ENCODE assay signal across 19 cellular contexts in the genomic region with DNA sequence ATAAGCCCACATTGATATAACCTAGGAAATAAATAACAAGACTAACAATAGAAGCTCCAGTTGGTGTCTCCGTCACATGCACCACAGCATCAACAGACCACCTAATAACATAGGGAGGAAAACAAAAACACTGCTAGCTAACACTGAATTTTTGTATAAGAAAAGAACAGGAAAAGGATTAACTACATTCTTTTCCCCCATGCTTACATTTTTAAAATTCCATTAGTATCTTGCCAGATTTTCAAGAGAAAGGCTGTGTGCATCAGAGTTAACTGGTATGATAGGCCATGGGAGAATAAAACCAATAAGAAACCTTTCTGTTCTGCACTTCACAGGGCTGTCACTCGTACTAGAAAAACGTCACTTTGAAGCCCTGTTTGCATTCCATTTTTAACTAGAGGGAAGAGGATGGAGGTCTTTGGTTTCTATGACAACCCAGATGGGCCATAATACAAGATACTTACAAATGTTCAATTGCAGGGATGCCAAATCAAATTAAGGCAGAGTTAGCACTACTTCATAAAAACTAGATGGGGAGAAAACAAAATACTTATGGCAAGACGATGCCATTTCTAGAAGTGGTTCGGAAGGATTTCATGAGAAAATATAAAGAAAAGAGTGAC.
A peak's percentile ranks its signal among the peaks of the same experiment; 100 is the strongest.
DNase-seq lines count a peak whose midpoint lies in the region; ATAC-seq, FAIRE-seq and TF ChIP-seq lines count a peak whose summit lies in the region.
"Had no signal": no experiment of that assay in that cellular context is flagged by ENCODE, and none has a peak within 500 bp of the region (broad histone marks: within the 10 kb centered on the region; RNA-seq: fewer than 3 reads in every experiment).

No MANE protein-coding gene starts in this region.

- POLR2A ChIA-PET in IMR-90 (lab: Charles Lee; ENCODE audit: unreplicated experiment), result no interaction called here

- H3K4ac ChIP-seq in IMR-90 (ENCODE audit: low read depth, low read length), result peak overlapping the region; percentile 72; the same call in 1 of the 2 replicates

- no peak for TF ChIP-seq CTCF in IMR-90 (conservative IDR thresholded peaks at IDR 0.05; ENCODE audit: low read depth, low read length)

- no peak for FAIRE-seq in GM12892 (lab: Jason Lieb, UNC)
- FAIRE-seq: GM19239, HepG2, urothelium cell line had no signal

- H3K27ac ChIP-seq in IMR-90 (ENCODE audit: insufficient read depth, low read length) (peak overlapping the region; percentile 96; the same call in 1 of the 2 replicates), mesodermal cell (ENCODE audit: low read depth, low read length, severe bottlenecking) (peak overlapping the region; percentile 23)
- H3K27ac ChIP-seq: lower lobe of right lung, parathyroid adenoma had no signal

- peaks cover 13 to 35% of the 10 kb centered on the region in 2 experiments for H3K79me1 ChIP-seq in IMR-90 (ENCODE audit: low read depth in 1 of 2, low read length in 2 of 2)

- H3K4me3 ChIP-seq in IMR-90 (ENCODE audit: insufficient read depth, low read depth, low read length) (no peak overlapping the region), mesodermal cell (ENCODE audit: extremely low read depth, insufficient read depth, low read length, poor library complexity, severe bottlenecking) (no peak overlapping the region)
- H3K4me3 ChIP-seq: lower lobe of right lung had no signal

- no peaks in the 10 kb centered on the region for H3K27me3 ChIP-seq in IMR-90 (ENCODE audit: control insufficient read depth, insufficient read depth, low read length)

- dilution Hi-C loops in IMR-90 (cut with HindIII; ENCODE audit: low sequenced_read_pairs, unreplicated experiment), result no loop called here

- CTCF ChIA-PET in IMR-90 (lab: Yijun Ruan, JAX), result interaction anchor here (0.7 to 2.1 kb wide), 3 partner anchors 35 to 37 kb away, joined by 3 to 8 read pairs (median 3); no protein-coding TSS in a partner anchor

- no peak overlapping the region for H3K9ac ChIP-seq in IMR-90 (ENCODE audit: low read depth, low read length)
- H3K9ac ChIP-seq: parathyroid adenoma had no signal

- in situ Hi-C loops in IMR-90 (cut with MboI; ENCODE audit: low sequenced_read_pairs), result loop anchor here (10.0 kb wide), 1 partner anchor 127 kb away; no protein-coding TSS in a partner anchor

- H2BK5ac ChIP-seq in IMR-90 (ENCODE audit: low read depth, low read length, poor library complexity, severe bottlenecking), result peak overlapping the region; percentile 84

- no peak overlapping the region for H4K91ac ChIP-seq in IMR-90 (ENCODE audit: insufficient read depth, low read depth, low read length)

- ATAC-seq in IMR-90 (ENCODE audit: low read depth), result peak; percentile 85
- ATAC-seq in GM18907 (IDR thresholded peaks at IDR 0.05; ENCODE audit: unreplicated experiment), result no peak
- ATAC-seq: HepG2, lower lobe of right lung had no signal

- H3K14ac ChIP-seq in IMR-90 (replicated peaks; ENCODE audit: low read depth, low read length), result no peak overlapping the region

- H3K36me3 ChIP-seq in IMR-90 (ENCODE audit: control insufficient read depth, insufficient read depth, low read length) (no peaks in the 10 kb centered on the region), mesodermal cell (ENCODE audit: control insufficient read depth, insufficient read depth, low read length) (no peaks in the 10 kb centered on the region)
- H3K36me3 ChIP-seq: lower lobe of right lung had no signal

- TF ChIP-seq POLR2A in IMR-90 (IDR thresholded peaks at IDR 0.05; ENCODE audit: low read depth, low read length), result no peak
- TF ChIP-seq POLR2A in GM12892 (IDR thresholded peaks at IDR 0.05; ENCODE audit: low read depth, low read length), result no peak

- H3K18ac ChIP-seq in IMR-90 (ENCODE audit: low read depth, low read length), result peak overlapping the region; percentile 42; the same call in 1 of the 2 replicates

- no peak overlapping the region for H3K23ac ChIP-seq in IMR-90 (ENCODE audit: low read depth, low read length)

- peaks cover 5% of the 10 kb centered on the region; the same call in 1 of the 2 replicates for H4K20me1 ChIP-seq in IMR-90 (ENCODE audit: insufficient read depth, low read length)

- DNase-seq in AG08395 (ENCODE audit: low spot score) (peak; percentile 53), IMR-90 (peak; percentile 70), dermis blood vessel endothelial cell (peak; percentile 56), cerebellar cortex (ENCODE audit: low spot score) (no peak), GM12892 (ENCODE audit: insufficient read length) (no peak), NCI-H82 treated with DMSO at 0.1 percent for 48 hours (lab: John Stamatoyannopoulos, UW; ENCODE audit: unreplicated experiment) (no peak)
- DNase-seq: activated naive CD4-positive, alpha-beta T cell treated with anti-CD3 and anti-CD28 coated beads, Interleukin-2, amount 50 U/mL, for 16 hours; DMS153; GOT3; lower lobe of right lung; NCI-H1417; NCI-H774; SHP77 treated with DMSO at 0.1 percent for 48 hours had no signal

- H3K9me1 ChIP-seq in IMR-90 (ENCODE audit: insufficient read depth, low read length), result peaks cover 6% of the 10 kb centered on the region

- H3K4me1 ChIP-seq in IMR-90 (ENCODE audit: control insufficient read depth, insufficient read depth, low read length) (peaks cover 7% of the 10 kb centered on the region), mesodermal cell (ENCODE audit: control insufficient read depth, insufficient read depth, low read length, poor library complexity, severe bottlenecking) (peaks cover 21% of the 10 kb centered on the region)

- intact Hi-C loops in IMR-90 (cut with micrococcal nuclease), result loop anchor here (10.0 kb wide), 2 partner anchors 127 to 157 kb away; partner anchors contain the start of gene CRY2

- WGBS in IMR-90 (ENCODE audit: extremely low coverage in 2 of 2, insufficient read length in 1 of 2), 2 experiments, result no CpG with 5 or more reads among the region's 5 CpGs
- 10% methylated on average over 2 of the region's 5 CpGs; no CpG with 5 or more reads in 1 of the 2 experiments for WGBS in mesodermal cell (ENCODE audit: insufficient coverage in 2 of 2), 2 experiments

- peak overlapping the region in 1 of 2 experiments; percentile 73; a peak in 2 of 4 replicates for H4K8ac ChIP-seq in IMR-90 (ENCODE audit: low read depth in 2 of 2, low read length in 2 of 2)

- peak overlapping the region; percentile 57; the same call in 1 of the 2 replicates for H3K4me2 ChIP-seq in IMR-90 (ENCODE audit: low read depth, low read length)

- peak overlapping the region; percentile 80; the same call in 1 of the 2 replicates for H2BK20ac ChIP-seq in IMR-90 (ENCODE audit: low read depth, low read length)

- BruUV-seq in IMR-90 (replicated peaks; lab: Mats Ljungman, UMichigan), result no TSS peak

- TF ChIP-seq RAD21 in IMR-90 (IDR thresholded peaks at IDR 0.05; ENCODE audit: low read length), result no peak

- H2AK5ac ChIP-seq in IMR-90 (ENCODE audit: low read depth, low read length), result no peak overlapping the region

- H2BK120ac ChIP-seq in IMR-90 (ENCODE audit: low read depth, low read length), result peak overlapping the region; percentile 83

- peak overlapping the region; percentile 13; the same call in 1 of the 2 replicates for H4K5ac ChIP-seq in IMR-90 (ENCODE audit: low read depth, low read length)

- H2BK15ac ChIP-seq in IMR-90 (ENCODE audit: low read depth, low read length), result no peak overlapping the region

- no peak overlapping the region for H2AK9ac ChIP-seq in IMR-90 (replicated peaks; ENCODE audit: low read depth, low read length, poor library complexity)

- H3K9me3 ChIP-seq in IMR-90 (ENCODE audit: control insufficient read depth, insufficient read depth, low read length), result no peaks in the 10 kb centered on the region
- no peaks in the 10 kb centered on the region for H3K9me3 ChIP-seq in mesodermal cell (ENCODE audit: control insufficient read depth, low read length)
- H3K9me3 ChIP-seq: lower lobe of right lung had no signal

- H2AFZ ChIP-seq in IMR-90 (replicated peaks; ENCODE audit: low read length, poor library complexity), result no peak overlapping the region
- H2AFZ ChIP-seq: parathyroid adenoma had no signal

- 0 out of 2 replicates have a peak overlapping the region, but pooled peaks have one; percentile 8 for H3K56ac ChIP-seq in IMR-90 (ENCODE audit: extremely low read depth, insufficient read depth, low read length)

TF ChIP-seq in IMR-90, 13 proteins besides CTCF, POLR2A, EP300 and RAD21:
- TF ChIP-seq MXI1 (IDR thresholded peaks at IDR 0.05; ENCODE audit: borderline replicate concordance, low read depth, low read length) (no peak), FOS (IDR thresholded peaks at IDR 0.05; ENCODE audit: low read depth, low read length) (no peak), MAFK (IDR thresholded peaks at IDR 0.05; ENCODE audit: low read depth, low read length) (no peak), CHD1 (IDR thresholded peaks at IDR 0.05; ENCODE audit: low read depth, low read length) (no peak), USF2 (IDR thresholded peaks at IDR 0.05; ENCODE audit: low read depth, low read length) (no peak), MAZ (IDR thresholded peaks at IDR 0.05; ENCODE audit: borderline replicate concordance, low read depth, low read length) (no peak), NFE2L2 (IDR thresholded peaks at IDR 0.05; ENCODE audit: low read depth, low read length) (no peak), BHLHE40 (IDR thresholded peaks at IDR 0.05; ENCODE audit: low read depth, low read length) (no peak), RCOR1 (IDR thresholded peaks at IDR 0.05; ENCODE audit: insufficient replicate concordance, low read length) (no peak), SMC3 (IDR thresholded peaks at IDR 0.05; ENCODE audit: low read depth, low read length) (no peak), RFX5 (IDR thresholded peaks at IDR 0.05; ENCODE audit: low read depth, low read length) (no peak)
- TF ChIP-seq, protein P1, sequence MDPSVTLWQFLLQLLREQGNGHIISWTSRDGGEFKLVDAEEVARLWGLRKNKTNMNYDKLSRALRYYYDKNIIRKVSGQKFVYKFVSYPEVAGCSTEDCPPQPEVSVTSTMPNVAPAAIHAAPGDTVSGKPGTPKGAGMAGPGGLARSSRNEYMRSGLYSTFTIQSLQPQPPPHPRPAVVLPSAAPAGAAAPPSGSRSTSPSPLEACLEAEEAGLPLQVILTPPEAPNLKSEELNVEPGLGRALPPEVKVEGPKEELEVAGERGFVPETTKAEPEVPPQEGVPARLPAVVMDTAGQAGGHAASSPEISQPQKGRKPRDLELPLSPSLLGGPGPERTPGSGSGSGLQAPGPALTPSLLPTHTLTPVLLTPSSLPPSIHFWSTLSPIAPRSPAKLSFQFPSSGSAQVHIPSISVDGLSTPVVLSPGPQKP (IDR thresholded peaks at IDR 0.05; ENCODE audit: borderline replicate concordance, low read depth, low read length), result no peak

Comparison
In these comparisons a context has a peak if more than half of its experiments do, and no peak if none do; other contexts are left out.
1. DNase-seq: peak in AG08395 (single experiment), IMR-90 (single experiment) and dermis blood vessel endothelial cell (single experiment); none in cerebellar cortex (single experiment), GM12892 (single experiment) and NCI-H82 treated with DMSO at 0.1 percent for 48 hours (single experiment).